Comparison of ENCODE assay signal across 23 cellular contexts in genomic region chr1:209370616-209371015, GRCh38.
DNase-seq lines count a peak whose midpoint lies in the region; ATAC-seq, FAIRE-seq and TF ChIP-seq lines count a peak whose summit lies in the region.
"Had no signal": no experiment of that assay in that cellular context is flagged by ENCODE, and none has a peak within 500 bp of the region (broad histone marks: within the 10 kb centered on the region; RNA-seq: fewer than 3 reads in every experiment).

No MANE protein-coding gene starts in this region.

- H3K36me3 ChIP-seq in keratinocyte (ENCODE audit: control insufficient read depth in 2 of 2, extremely low read depth in 1 of 2, insufficient read depth in 2 of 2, low read length in 2 of 2) = no peaks in the 10 kb centered on the region
- no peaks in the 10 kb centered on the region for H3K36me3 ChIP-seq in thymus (ENCODE audit: control insufficient read depth, insufficient read depth)
- H3K36me3 ChIP-seq: BLaER1, Peyer's patch, SJSA1 had no signal

- no peak for ATAC-seq in HG03025 (IDR thresholded peaks at IDR 0.05; ENCODE audit: low FRiP score, unreplicated experiment)
- ATAC-seq: HCT116, Right ventricle myocardium inferior had no signal

- H3K9ac ChIP-seq in keratinocyte (ENCODE audit: control insufficient read depth, extremely low read depth, insufficient read depth, low read length) = peak overlapping the region; percentile 54
- H3K9ac ChIP-seq: BLaER1 had no signal

- TF ChIP-seq CTCF in epithelial cell of esophagus (IDR thresholded peaks at IDR 0.05; ENCODE audit: insufficient read depth, low read depth, low read length, missing control alignments) = no peak
- TF ChIP-seq CTCF in keratinocyte (optimal IDR thresholded peaks at IDR 0.05 in 1 of 3, IDR thresholded peaks at IDR 0.05 in 1 of 3, conservative IDR thresholded peaks at IDR 0.05 in 1 of 3; ENCODE audit: extremely low read depth in 1 of 3, insufficient read depth in 2 of 3, low read length in 3 of 3) = no peak

- FAIRE-seq in keratinocyte (lab: Jason Lieb, UNC) = peak; percentile 99
- FAIRE-seq in urothelium cell line (lab: Jason Lieb, UNC) = no peak
- FAIRE-seq: A204.1, GM12892, HTR-8/SVneo had no signal

- H3K27me3 ChIP-seq in keratinocyte (ENCODE audit: control insufficient read depth, extremely low read depth, insufficient read depth, low read length) (no peaks in the 10 kb centered on the region), thymus (ENCODE audit: control insufficient read depth, insufficient read depth) (no peaks in the 10 kb centered on the region)
- H3K27me3 ChIP-seq: BLaER1, Peyer's patch, SJSA1 had no signal

- no peaks in the 10 kb centered on the region for H3K9me1 ChIP-seq in keratinocyte (ENCODE audit: control insufficient read depth, extremely low read depth, insufficient read depth, low read length)

- peak overlapping the region; percentile 50 for H3K4me2 ChIP-seq in keratinocyte (ENCODE audit: control insufficient read depth, extremely low read depth, insufficient read depth, low read depth, low read length)
- H3K4me2 ChIP-seq: BLaER1 had no signal

- H3K4me3 ChIP-seq in epithelial cell of esophagus (ENCODE audit: low read length) (peak overlapping the region; percentile 24), keratinocyte (ENCODE audit: control insufficient read depth in 2 of 3, extremely low read depth in 1 of 3, insufficient read depth in 2 of 3, low read depth in 1 of 3, low read length in 3 of 3) (peak overlapping the region in 1 of 3 experiments; percentile 8), thymus (ENCODE audit: low read length) (no peak overlapping the region)
- H3K4me3 ChIP-seq: BLaER1, Peyer's patch, SJSA1 had no signal

- H3K9me3 ChIP-seq in keratinocyte (ENCODE audit: control insufficient read depth, low read depth, low read length) = no peaks in the 10 kb centered on the region
- H3K9me3 ChIP-seq in thymus (ENCODE audit: control insufficient read depth) = no peaks in the 10 kb centered on the region
- H3K9me3 ChIP-seq: BLaER1, Peyer's patch, SJSA1 had no signal

- H3K4me1 ChIP-seq in keratinocyte (ENCODE audit: control insufficient read depth, extremely low read depth, insufficient read depth, low read length) = peaks cover 85% of the 10 kb centered on the region
- H3K4me1 ChIP-seq in thymus (ENCODE audit: control insufficient read depth, insufficient read depth, low read length) = no peaks in the 10 kb centered on the region
- H3K4me1 ChIP-seq: BLaER1 had no signal

- H3K27ac ChIP-seq in keratinocyte (ENCODE audit: control insufficient read depth, insufficient read depth, low read length) = peak overlapping the region; percentile 82
- H3K27ac ChIP-seq in thymus (ENCODE audit: low read depth) = peak overlapping the region; percentile 26
- H3K27ac ChIP-seq: BLaER1, Peyer's patch, SJSA1 had no signal

- no peaks in the 10 kb centered on the region for H4K20me1 ChIP-seq in keratinocyte (ENCODE audit: control insufficient read depth, extremely low read depth, insufficient read depth, low read length)
- H4K20me1 ChIP-seq: BLaER1 had no signal

- no peaks in the 10 kb centered on the region for H3K79me2 ChIP-seq in keratinocyte (ENCODE audit: control insufficient read depth, insufficient read depth, low read length)

- DNase-seq in NCI-H446 treated with DMSO at 0.1 percent for 48 hours (lab: John Stamatoyannopoulos, UW) (peak; percentile 61), epithelial cell of esophagus (ENCODE audit: low read depth) (peak; percentile 99), keratinocyte (ENCODE audit: low read depth, low spot score) (no peak), urothelium cell line (ENCODE audit: low spot score) (no peak), NCI-H69 (lab: John Stamatoyannopoulos, UW) (no peak)
- DNase-seq in activated effector memory CD4-positive, alpha-beta T cell treated with Interleukin-2 at 50 U/mL for 16 hours = no peak
- DNase-seq: CD4-positive, CD25-positive, alpha-beta regulatory T cell; DMS153; DND-41; KBM-7; MM.1S; NCI-H2029; NCI-H526; Peyer's patch had no signal

- dilution Hi-C loops in keratinocyte (cut with MboI; ENCODE audit: extremely low pct_ligation_motif_present, low sequenced_read_pairs) = no loop called here

- WGBS in thymus = 96% methylated on average over 4 of the region's 4 CpGs

- no peak overlapping the region for H2AFZ ChIP-seq in keratinocyte (ENCODE audit: control insufficient read depth, low read length)

Comparison
In these comparisons a context has a peak if more than half of its experiments do, and no peak if none do; other contexts are left out.
1. DNase-seq: peak in NCI-H446 treated with DMSO at 0.1 percent for 48 hours (single experiment) and epithelial cell of esophagus (single experiment); none in keratinocyte (single experiment), activated effector memory CD4-positive, alpha-beta T cell treated with Interleukin-2 at 50 U/mL for 16 hours (single experiment), urothelium cell line (single experiment) and NCI-H69 (single experiment).